In genomic region chr1:42682739-42683529, GRCh38 we compare ENCODE assay signal across 8 cellular contexts. TPM values are rescaled to one million over a fixed set of nuclear protein-coding genes. Genes with fewer than 3 reads are reported as not detected.
DNase-seq lines count a peak whose midpoint lies in the region; ATAC-seq and TF ChIP-seq lines count a peak whose summit lies in the region.

No MANE protein-coding gene starts in this region.

- no peak for TF ChIP-seq CTCF in lower leg skin (IDR thresholded peaks at IDR 0.05)

- WGBS in lower leg skin, 2 donors: 1 to 2% methylated on average over 19 to 41 of the region's 103 CpGs

- H3K4me3 ChIP-seq in lower leg skin (ENCODE audit: low read depth, poor library complexity, severe bottlenecking): peak overlapping the region; percentile 71

- ATAC-seq in HG02798 (IDR thresholded peaks at IDR 0.05; ENCODE audit: poor library complexity, unreplicated experiment): peak; percentile 51

- TF ChIP-seq POLR2A in lower leg skin (IDR thresholded peaks at IDR 0.05): no peak

- intact Hi-C loops in lower leg skin (cut with DNase I; ENCODE audit: low total_unique reads): no loop called here

- DNase-seq in NCI-H1417 (lab: John Stamatoyannopoulos, UW) (peak; percentile 58 to 75 (median 74)), NCI-H1417 treated with DMSO at 0.1 percent for 48 hours (lab: John Stamatoyannopoulos, UW) (no peak), NCI-H2171 (lab: John Stamatoyannopoulos, UW) (peak; percentile 60), dermis microvascular lymphatic vessel endothelial cell (ENCODE audit: low read depth in 2 of 2) (peak; percentile 27 to 74), lower leg skin (ENCODE audit: low spot score in 2 of 2) (peak; percentile 54 to 93)
- DNase-seq in activated CD4-positive, alpha-beta T cell treated with anti-CD3 and anti-CD28 coated beads, Interleukin-2, amount 50 U/mL, for 1 hour: peak; percentile 55
- DNase-seq in stimulated activated CD4-positive, alpha-beta T cell treated with anti-CD3 and anti-CD28 coated beads, Interleukin-4, amount 100 ng/mL, for 4 hours: peak; percentile 62 to 67

RNA-seq across cellular contexts. Expression of gene YBX1, which starts 0.7 kb away (rescaled TPM):
- 498 and 513 TPM in 2 replicates for total RNA-seq in dermis microvascular lymphatic vessel endothelial cell
- total RNA-seq in lower leg skin: 100 to 1,000 TPM; 227 to 358 (median 293) TPM

RNA-seq across cellular contexts. Expression of gene PPIH, which starts 24.7 kb away (rescaled TPM):
- 14.9 and 23.2 TPM in 2 replicates for total RNA-seq in dermis microvascular lymphatic vessel endothelial cell
- 10 to 100 TPM; 16.2 to 25.7 (median 20.5) TPM for total RNA-seq in lower leg skin

RNA-seq across cellular contexts. Expression of gene CLDN19, which starts 57.1 kb away (rescaled TPM):
- not detected in 2 replicates for total RNA-seq in dermis microvascular lymphatic vessel endothelial cell
- total RNA-seq in lower leg skin: 1 to 10 TPM in 1 of 4 donors, under 1 TPM in 3; 0.12 to 1.2 (median 0.18) TPM
